18 cellular contexts compared by ENCODE assay signal in genomic region chr3:59001675-59002074, GRCh38. TPM values are rescaled to one million over a fixed set of nuclear protein-coding genes. Genes with fewer than 3 reads are reported as not detected.
A peak's percentile ranks its signal among the peaks of the same experiment; 100 is the strongest.
DNase-seq lines count a peak whose midpoint lies in the region; ATAC-seq and TF ChIP-seq lines count a peak whose summit lies in the region.
"Had no signal": no experiment of that assay in that cellular context is flagged by ENCODE, and none has a peak within 500 bp of the region (broad histone marks: within the 10 kb centered on the region; RNA-seq: fewer than 3 reads in every experiment).

No MANE protein-coding gene starts in this region.

- ATAC-seq in CD4-positive, alpha-beta T cell (ENCODE audit: poor library complexity), result no peak
- ATAC-seq: A549, Panc1 had no signal

- no peaks in the 10 kb centered on the region for H3K4me1 Mint-ChIP-seq in CD4-positive, alpha-beta T cell (ENCODE audit: low read depth)

- H3K27me3 Mint-ChIP-seq in CD4-positive, alpha-beta T cell, result peaks cover 4% of the 10 kb centered on the region

- H3K36me3 Mint-ChIP-seq in CD4-positive, alpha-beta T cell (ENCODE audit: low read depth), result no peaks in the 10 kb centered on the region

- intact Hi-C loops in CD4-positive, alpha-beta T cell (cut with DNase I, micrococcal nuclease), result no loop called here

- H3K9me3 Mint-ChIP-seq in CD4-positive, alpha-beta T cell, result no peaks in the 10 kb centered on the region

- H3K27ac ChIP-seq in CD4-positive, alpha-beta T cell (ENCODE audit: low read depth, low read length), result no peak overlapping the region
- H3K27ac ChIP-seq: A549, C4-2B had no signal

- H3K27ac Mint-ChIP-seq in CD4-positive, alpha-beta T cell, result no peak overlapping the region

- H3K9me3 ChIP-seq in CD4-positive, alpha-beta T cell (ENCODE audit: control insufficient read depth, low read length), result no peaks in the 10 kb centered on the region
- H3K9me3 ChIP-seq: A549 had no signal

- no peak overlapping the region for H3K4me3 Mint-ChIP-seq in CD4-positive, alpha-beta T cell

- H3K27me3 ChIP-seq in CD4-positive, alpha-beta T cell (ENCODE audit: control insufficient read depth, insufficient read depth, low read length), result no peaks in the 10 kb centered on the region

- in situ Hi-C loops in KBM-7 (cut with MboI; ENCODE audit: low pct_unique_long_range_greater_than_20kb, low sequenced_read_pairs), result no loop called here

- CTCF ChIA-PET in CD4-positive, alpha-beta T cell (lab: Charles Lee), result no interaction called here

- TF ChIP-seq CTCF in CD4-positive, alpha-beta T cell (IDR thresholded peaks at IDR 0.05), result no peak

- DNase-seq in NCI-H345 (lab: John Stamatoyannopoulos, UW) (peak; percentile 0), NCI-H345 treated with DMSO at 0.1 percent for 48 hours (lab: John Stamatoyannopoulos, UW; ENCODE audit: unreplicated experiment) (no peak), KBM-7 (peak; percentile 64), NOMO-1 treated with DMSO at 0.1 percent for 48 hours (lab: John Stamatoyannopoulos, UW; ENCODE audit: unreplicated experiment) (peak; percentile 19), dermis blood vessel endothelial cell (peak; percentile 34), DMS53 treated with DMSO at 0.1 percent for 48 hours (lab: John Stamatoyannopoulos, UW; ENCODE audit: unreplicated experiment) (no peak), LoVo (ENCODE audit: low spot score) (no peak)
- DNase-seq in CD4-positive, alpha-beta T cell, result no peak
- DNase-seq: DMS79 treated with DMSO at 0.1 percent for 48 hours, GDM1, MM.1S, NCI-H146, NCI-H2107, SIG-M5, T-helper 2 cell had no signal

- POLR2A ChIA-PET in CD4-positive, alpha-beta T cell (lab: Charles Lee), result no interaction called here

RNA-seq across cellular contexts. Expression of gene CFAP20DC, which starts 48.1 kb away (rescaled TPM):
- total RNA-seq in dermis blood vessel endothelial cell, result 1.2 and 1.5 TPM in 2 replicates
- under 1 TPM; 0.11 to 0.20 TPM for total RNA-seq in CD4-positive, alpha-beta T cell

Comparison
In these comparisons a context has a peak if more than half of its experiments do, and no peak if none do; other contexts are left out.
1. DNase-seq: peak in NCI-H345 (single experiment), KBM-7 (single experiment), NOMO-1 treated with DMSO at 0.1 percent for 48 hours (single experiment) and dermis blood vessel endothelial cell (single experiment); none in NCI-H345 treated with DMSO at 0.1 percent for 48 hours (single experiment), DMS53 treated with DMSO at 0.1 percent for 48 hours (single experiment), CD4-positive, alpha-beta T cell (0 of 10) and LoVo (single experiment).